ENCODE assay signal across 8 cellular contexts in genomic region chr12:124771462-124772361, GRCh38.
A peak's percentile ranks its signal among the peaks of the same experiment; 100 is the strongest.
DNase-seq lines count a peak whose midpoint lies in the region; ATAC-seq lines count a peak whose summit lies in the region.

No MANE protein-coding gene starts in this region.

- no peak overlapping the region for H3K4me3 Mint-ChIP-seq in activated naive CD8-positive, alpha-beta T cell treated with anti-CD3 and anti-CD28 coated beads for 36 hours

- H3K27me3 Mint-ChIP-seq in activated naive CD8-positive, alpha-beta T cell treated with anti-CD3 and anti-CD28 coated beads for 36 hours = peaks cover 22% of the 10 kb centered on the region

- ATAC-seq in left cardiac atrium (peak; percentile 52 to 58), HG02623 (IDR thresholded peaks at IDR 0.05; ENCODE audit: unreplicated experiment) (no peak), HG02588 (IDR thresholded peaks at IDR 0.05; ENCODE audit: unreplicated experiment) (no peak)

- H3K27ac Mint-ChIP-seq in activated naive CD8-positive, alpha-beta T cell treated with anti-CD3 and anti-CD28 coated beads for 36 hours = no peak overlapping the region

- DNase-seq in GM03348 (ENCODE audit: low spot score) (peak; percentile 91), NCI-H1092 (lab: John Stamatoyannopoulos, UW) (peak; percentile 66), SW480 (ENCODE audit: low spot score) (peak; percentile 51), left cardiac atrium (peak; percentile 89), retina (peak; percentile 91)
- peak; percentile 82 for DNase-seq in activated naive CD8-positive, alpha-beta T cell treated with anti-CD3 and anti-CD28 coated beads for 36 hours

- intact Hi-C loops in left cardiac atrium (cut with DNase I) = loop anchor here in 1 of 2 donors (1.0 kb wide), 2 partner anchors 717 to 734 kb away; no protein-coding TSS in a partner anchor

- peaks cover 14% of the 10 kb centered on the region for H3K36me3 Mint-ChIP-seq in activated naive CD8-positive, alpha-beta T cell treated with anti-CD3 and anti-CD28 coated beads for 36 hours

- peaks cover 9% of the 10 kb centered on the region for H3K9me3 Mint-ChIP-seq in activated naive CD8-positive, alpha-beta T cell treated with anti-CD3 and anti-CD28 coated beads for 36 hours

- peaks cover 39% of the 10 kb centered on the region for H3K4me1 Mint-ChIP-seq in activated naive CD8-positive, alpha-beta T cell treated with anti-CD3 and anti-CD28 coated beads for 36 hours

Comparison
In these comparisons a context has a peak if more than half of its experiments do, and no peak if none do; other contexts are left out.
1. ATAC-seq: peak in left cardiac atrium (2 of 2); none in HG02623 (single experiment) and HG02588 (single experiment).
2. Peak in every context shown above with its lines, with median percentiles within 50 percentile points of each other: DNase-seq.